39 cellular contexts compared by ENCODE assay signal in genomic region chr6:141996823-141997222, GRCh38.
"Had no signal": no experiment of that assay in that cellular context is flagged by ENCODE, and none has a peak within 500 bp of the region (broad histone marks: within the 10 kb centered on the region; RNA-seq: fewer than 3 reads in every experiment).

No MANE protein-coding gene starts in this region.

- H3K4me1 ChIP-seq: adrenal gland, ascending aorta, body of pancreas, breast epithelium had no signal

- H3K4me3 Mint-ChIP-seq: activated naive CD4-positive, alpha-beta T cell treated with anti-CD3 and anti-CD28 coated beads for 36 hours; activated naive CD4-positive, alpha-beta T cell treated with anti-CD3 and anti-CD28 coated beads, Interleukin-2, amount 10 ng/mL, durations not matched to agents 7 days and 5 days; activated naive CD4-positive, alpha-beta T cell treated with anti-CD3 and anti-CD28 coated beads, Interleukin-2, amount 50 U/mL, for 24 hours; activated naive CD8-positive, alpha-beta T cell; activated naive CD8-positive, alpha-beta T cell treated with anti-CD3 and anti-CD28 coated beads for 36 hours; activated naive CD8-positive, alpha-beta T cell treated with anti-CD3 and anti-CD28 coated beads, Interleukin-2, amount 10 ng/mL, durations not matched to agents 7 days and 5 days; activated naive CD8-positive, alpha-beta T cell treated with anti-CD3 and anti-CD28 coated beads, Interleukin-2, amount 50 U/mL, for 24 hours; activated T-cell treated with anti-CD3 and anti-CD28 coated beads, Interleukin-2, amount 50 U/mL, for 24 hours; activated T-cell treated with anti-CD3 and anti-CD28 coated beads, Interleukin-2, amount 50 U/mL, for 4 hours; activated T-cell treated with anti-CD3 and anti-CD28 coated beads, Interleukin-2, amount 50 U/mL, for 72 hours; activated T-helper 1 cell treated with anti-CD3 and anti-CD28 coated beads, Interleukin-12 subunit alpha, Interleukin-12 subunit beta, Interleukin-2, Interleukin-4 antibody, amounts not matched to agents 30 ng/mL and 10 ng/mL and 1 ng/mL, durations not matched to agents 14 hours and 24 hours and 36 hours; activated T-helper 17 cell treated with anti-CD3 and anti-CD28 coated beads, Interleukin-2, amount 50 U/mL, for 72 hours; brain; central memory CD8-positive, alpha-beta T cell had no signal

- H3K4me1 Mint-ChIP-seq: activated naive CD4-positive, alpha-beta T cell treated with anti-CD3 and anti-CD28 coated beads, Interleukin-2, amount 10 ng/mL, durations not matched to agents 7 days and 5 days; activated naive CD4-positive, alpha-beta T cell treated with anti-CD3 and anti-CD28 coated beads, Interleukin-2, amount 50 U/mL, for 24 hours; activated naive CD8-positive, alpha-beta T cell treated with anti-CD3 and anti-CD28 coated beads for 36 hours; activated naive CD8-positive, alpha-beta T cell treated with anti-CD3 and anti-CD28 coated beads, Interleukin-2, amount 10 ng/mL, durations not matched to agents 7 days and 5 days; activated naive CD8-positive, alpha-beta T cell treated with anti-CD3 and anti-CD28 coated beads, Interleukin-2, amount 50 U/mL, for 24 hours; brain; central memory CD8-positive, alpha-beta T cell had no signal

- H3K27me3 ChIP-seq: adrenal gland, ascending aorta, body of pancreas, brain microvascular endothelial cell, breast epithelium, cardiac muscle cell had no signal

- ATAC-seq: activated naive CD4-positive, alpha-beta T cell treated with anti-CD3 and anti-CD28 coated beads, Interleukin-2, amount 50 U/mL, for 72 hours; activated naive CD8-positive, alpha-beta T cell treated with anti-CD3 and anti-CD28 coated beads, Interleukin-2, amount 50 U/mL, for 24 hours; activated T-cell treated with anti-CD3 and anti-CD28 coated beads, Interleukin-2, amount 50 U/mL, for 4 hours; activated T-cell treated with anti-CD3 and anti-CD28 coated beads, Interleukin-2, amount 50 U/mL, for 72 hours; activated T-helper 17 cell treated with anti-CD3 and anti-CD28 coated beads, Interleukin-2, amount 50 U/mL, for 72 hours; body of pancreas had no signal

- H3K4me3 ChIP-seq: adrenal gland, ascending aorta, body of pancreas, breast epithelium, cardiac muscle cell had no signal

- H3K9me3 ChIP-seq: body of pancreas had no signal

- H3K27ac Mint-ChIP-seq: activated naive CD4-positive, alpha-beta T cell treated with anti-CD3 and anti-CD28 coated beads for 36 hours; activated naive CD4-positive, alpha-beta T cell treated with anti-CD3 and anti-CD28 coated beads, Interleukin-2, amount 10 ng/mL, durations not matched to agents 7 days and 5 days; activated naive CD4-positive, alpha-beta T cell treated with anti-CD3 and anti-CD28 coated beads, Interleukin-2, amount 50 U/mL, for 24 hours; activated naive CD4-positive, alpha-beta T cell treated with anti-CD3 and anti-CD28 coated beads, Interleukin-2, amount 50 U/mL, for 72 hours; activated naive CD8-positive, alpha-beta T cell; activated naive CD8-positive, alpha-beta T cell treated with anti-CD3 and anti-CD28 coated beads for 36 hours; activated naive CD8-positive, alpha-beta T cell treated with anti-CD3 and anti-CD28 coated beads, Interleukin-2, amount 10 ng/mL, durations not matched to agents 7 days and 5 days; activated naive CD8-positive, alpha-beta T cell treated with anti-CD3 and anti-CD28 coated beads, Interleukin-2, amount 50 U/mL, for 24 hours; activated T-cell treated with anti-CD3 and anti-CD28 coated beads, Interleukin-2, amount 50 U/mL, for 24 hours; activated T-cell treated with anti-CD3 and anti-CD28 coated beads, Interleukin-2, amount 50 U/mL, for 72 hours; activated T-helper 1 cell treated with anti-CD3 and anti-CD28 coated beads, Interleukin-12 subunit alpha, Interleukin-12 subunit beta, Interleukin-2, Interleukin-4 antibody, amounts not matched to agents 30 ng/mL and 10 ng/mL and 1 ng/mL, durations not matched to agents 14 hours and 24 hours and 36 hours; activated T-helper 17 cell treated with anti-CD3 and anti-CD28 coated beads, Interleukin-2, amount 50 U/mL, for 72 hours; activated T-helper 2 cell treated with anti-CD3 and anti-CD28 coated beads, Interferon-gamma antibody, Interleukin-2, Interleukin-4, amounts not matched to agents 10 μg/mL and 5 μg/mL and 100 μg/mL, durations not matched to agents 14 hours and 24 hours and 36 hours; brain had no signal

- DNase-seq: activated effector memory CD4-positive, alpha-beta T cell treated with anti-CD3 and anti-CD28 coated beads, Interleukin-2, amount 50 U/mL, for 16 hours; activated effector memory CD4-positive, alpha-beta T cell treated with Interleukin-2 at 50 U/mL for 16 hours; activated gamma-delta T cell; activated gamma-delta T cell treated with Interleukin-2 at 50 U/mL for 16 hours; activated naive CD4-positive, alpha-beta T cell; activated naive CD4-positive, alpha-beta T cell treated with anti-CD3 and anti-CD28 coated beads for 36 hours; activated naive CD4-positive, alpha-beta T cell treated with anti-CD3 and anti-CD28 coated beads, Interleukin-2, amount 10 ng/mL, durations not matched to agents 7 days and 5 days; activated naive CD4-positive, alpha-beta T cell treated with anti-CD3 and anti-CD28 coated beads, Interleukin-2, amount 50 U/mL, for 16 hours; activated naive CD4-positive, alpha-beta T cell treated with Interleukin-2 at 50 U/mL for 16 hours; activated naive CD8-positive, alpha-beta T cell treated with anti-CD3 and anti-CD28 coated beads for 36 hours; activated naive CD8-positive, alpha-beta T cell treated with anti-CD3 and anti-CD28 coated beads, Interleukin-2, amount 10 ng/mL, durations not matched to agents 7 days and 5 days; activated naive CD8-positive, alpha-beta T cell treated with anti-CD3 and anti-CD28 coated beads, Interleukin-2, amount 50 U/mL, for 24 hours; activated T-cell treated with anti-CD3 and anti-CD28 coated beads, Interleukin-2, amount 50 U/mL, for 24 hours; activated T-cell treated with anti-CD3 and anti-CD28 coated beads, Interleukin-2, amount 50 U/mL, for 4 hours; activated T-cell treated with anti-CD3 and anti-CD28 coated beads, Interleukin-2, amount 50 U/mL, for 48 hours; activated T-cell treated with anti-CD3 and anti-CD28 coated beads, Interleukin-2, amount 50 U/mL, for 72 hours; adrenal gland; amniotic stem cell; amygdala; anterior cingulate cortex; aorta; body of pancreas; brain microvascular endothelial cell; caudate nucleus; central memory CD4-positive, alpha-beta T cell; cerebellar nuclear complex had no signal

- H3K36me3 Mint-ChIP-seq: activated naive CD4-positive, alpha-beta T cell treated with anti-CD3 and anti-CD28 coated beads, Interleukin-2, amount 10 ng/mL, durations not matched to agents 7 days and 5 days; activated naive CD4-positive, alpha-beta T cell treated with anti-CD3 and anti-CD28 coated beads, Interleukin-2, amount 50 U/mL, for 24 hours; activated naive CD8-positive, alpha-beta T cell treated with anti-CD3 and anti-CD28 coated beads, Interleukin-2, amount 10 ng/mL, durations not matched to agents 7 days and 5 days; brain had no signal

- H3K36me3 ChIP-seq: adrenal gland, ascending aorta, brain microvascular endothelial cell, breast epithelium, cardiac muscle cell had no signal

- H3K27ac ChIP-seq: adrenal gland, ascending aorta, body of pancreas, brain microvascular endothelial cell, breast epithelium, cardiac muscle cell had no signal

- FAIRE-seq: astrocyte, bronchial epithelial cell had no signal

- H3K27me3 Mint-ChIP-seq: activated naive CD4-positive, alpha-beta T cell treated with anti-CD3 and anti-CD28 coated beads, Interleukin-2, amount 10 ng/mL, durations not matched to agents 7 days and 5 days; activated naive CD8-positive, alpha-beta T cell treated with anti-CD3 and anti-CD28 coated beads for 36 hours; activated naive CD8-positive, alpha-beta T cell treated with anti-CD3 and anti-CD28 coated beads, Interleukin-2, amount 50 U/mL, for 24 hours; brain had no signal
